In genomic region chr20:25372584-25373336, GRCh38 we compare ENCODE assay signal across 14 cellular contexts. TPM values are rescaled to one million over a fixed set of nuclear protein-coding genes. Genes with fewer than 3 reads are reported as not detected.
A peak's percentile ranks its signal among the peaks of the same experiment; 100 is the strongest.
DNase-seq lines count a peak whose midpoint lies in the region; ATAC-seq, FAIRE-seq and TF ChIP-seq lines count a peak whose summit lies in the region.
"Had no signal": no experiment of that assay in that cellular context is flagged by ENCODE, and none has a peak within 500 bp of the region (broad histone marks: within the 10 kb centered on the region; RNA-seq: fewer than 3 reads in every experiment).

No MANE protein-coding gene starts in this region.

- H2AFZ ChIP-seq in SK-N-SH (ENCODE audit: low read depth) = no peak overlapping the region

- peak in 1 of 2 experiments; percentile 19; a peak in 1 of 5 replicates for TF ChIP-seq EP300 in A549 (IDR thresholded peaks at IDR 0.05)
- TF ChIP-seq EP300 in SK-N-SH (IDR thresholded peaks at IDR 0.05; ENCODE audit: borderline replicate concordance in 1 of 2, low read depth in 1 of 2, low read length in 1 of 2) = peak in 1 of 2 experiments; percentile 35; a peak in 1 of 4 replicates

- no peak for TF ChIP-seq POLR2A in A549 (IDR thresholded peaks at IDR 0.05; ENCODE audit: low read length)

- H3K9me3 ChIP-seq in A549 (peaks cover 13% of the 10 kb centered on the region; the same call in 2 of the 3 replicates), SK-N-SH (no peaks in the 10 kb centered on the region; the same call in 1 of the 2 replicates)
- H3K9me3 ChIP-seq: Caco-2, esophagus muscularis mucosa, Peyer's patch had no signal

- TF ChIP-seq RAD21 in A549 (conservative IDR thresholded peaks at IDR 0.05 in 1 of 2, IDR thresholded peaks at IDR 0.05 in 1 of 2) = no peak
- no peak for TF ChIP-seq RAD21 in SK-N-SH (IDR thresholded peaks at IDR 0.05; ENCODE audit: low read length)

- DNase-seq in A549 (ENCODE audit: low read depth in 1 of 2, low spot score in 1 of 2) = peak in 1 of 2 experiments; percentile 40
- peak; percentile 29 for DNase-seq in GM03348 (ENCODE audit: low spot score)
- no peak for DNase-seq in SK-N-SH
- peak; percentile 98 for DNase-seq in fibroblast of peridontal ligament (ENCODE audit: extremely low read depth)
- DNase-seq in cerebellum (ENCODE audit: low spot score) = no peak
- DNase-seq: activated naive CD8-positive, alpha-beta T cell treated with anti-CD3 and anti-CD28 coated beads, Interleukin-2, amount 10 ng/mL, durations not matched to agents 7 days and 5 days; Caco-2; NCI-H1105; Peyer's patch had no signal

- ATAC-seq in A549 (peak; percentile 50 to 61; a peak in 4 of 6 replicates), HG02763 (IDR thresholded peaks at IDR 0.05; ENCODE audit: unreplicated experiment) (no peak), GM18519 (IDR thresholded peaks at IDR 0.05; ENCODE audit: low FRiP score, unreplicated experiment) (no peak), HG03439 (IDR thresholded peaks at IDR 0.05; ENCODE audit: unreplicated experiment) (no peak)

- no peaks in the 10 kb centered on the region for H3K27me3 ChIP-seq in SK-N-SH (ENCODE audit: insufficient read depth)
- H3K27me3 ChIP-seq: esophagus muscularis mucosa, Peyer's patch had no signal

- peaks cover 16% of the 10 kb centered on the region for H3F3A ChIP-seq in SK-N-SH (replicated peaks; ENCODE audit: insufficient read depth)

- no peak overlapping the region for H3K9ac ChIP-seq in SK-N-SH

- H3K4me2 ChIP-seq in A549 (no peak overlapping the region), SK-N-SH (no peak overlapping the region)

- no peaks in the 10 kb centered on the region for H4K20me1 ChIP-seq in SK-N-SH (ENCODE audit: insufficient read depth)

- FAIRE-seq in A549 (lab: Jason Lieb, UNC) = peak; percentile 65

- H3K4me3 ChIP-seq in A549 (no peak overlapping the region), SK-N-SH (ENCODE audit: low read depth in 2 of 2, low read length in 1 of 2) (no peak overlapping the region)
- H3K4me3 ChIP-seq: esophagus muscularis mucosa, lung, Peyer's patch had no signal

- H3K79me2 ChIP-seq in SK-N-SH (ENCODE audit: insufficient read depth) = peaks cover 62% of the 10 kb centered on the region

- CTCF ChIA-PET in A549 (lab: Yijun Ruan, JAX) (interaction anchor here (1.6 to 2.2 kb wide), 2 partner anchors 36 to 58 kb away, joined by 4 to 8 read pairs; no protein-coding TSS in a partner anchor), SK-N-SH (lab: Yijun Ruan, JAX) (interaction anchor here (1.1 to 1.3 kb wide), 2 partner anchors 12 to 84 kb away, joined by 3 read pairs; no protein-coding TSS in a partner anchor)

- H3K27ac ChIP-seq in A549 (no peak overlapping the region), SK-N-SH (ENCODE audit: low read depth in 2 of 2, low read length in 1 of 2) (peak overlapping the region in 1 of 2 experiments; percentile 49; a peak in 2 of 4 replicates)
- H3K27ac ChIP-seq: esophagus muscularis mucosa, Peyer's patch had no signal

- no peaks in the 10 kb centered on the region for H3K36me3 ChIP-seq in SK-N-SH (replicated peaks in 1 of 2; ENCODE audit: control insufficient read depth in 1 of 2, insufficient read depth in 2 of 2, low read length in 1 of 2)
- H3K36me3 ChIP-seq: esophagus muscularis mucosa, Peyer's patch had no signal

- POLR2A ChIA-PET in A549 (lab: Yijun Ruan, JAX) = interaction anchor here (1.2 kb wide), 1 partner anchor 18 kb away, joined by 5 read pairs; the partner anchor contains the start of gene ABHD12
- POLR2A ChIA-PET in SK-N-SH (lab: Yijun Ruan, JAX) = no interaction called here

- WGBS in A549 (ENCODE audit: missing lambda C conversion rate) = 88% methylated on average over 10 of the region's 10 CpGs
- 86% methylated on average over 10 of the region's 10 CpGs for WGBS in SK-N-SH (ENCODE audit: low lambda C conversion rate)

- H3K9me2 ChIP-seq in SK-N-SH = no peaks in the 10 kb centered on the region

- no peak for TF ChIP-seq CTCF in A549 (IDR thresholded peaks at IDR 0.05)
- TF ChIP-seq CTCF in SK-N-SH (IDR thresholded peaks at IDR 0.05) = no peak

- H3K4me1 ChIP-seq in A549 (no peaks in the 10 kb centered on the region), SK-N-SH (ENCODE audit: control insufficient read depth in 1 of 2, insufficient read depth in 2 of 2, low read depth in 1 of 2, low read length in 1 of 2) (no peaks in the 10 kb centered on the region; a peak in 1 of 4 replicates)
- H3K4me1 ChIP-seq: Peyer's patch had no signal

TF ChIP-seq in A549, 52 proteins besides CTCF, POLR2A, EP300 and RAD21 (continues in another document):
- no peak for TF ChIP-seq RARB (CRISPR knock-in tag; IDR thresholded peaks at IDR 0.05)
- TF ChIP-seq HOXA7 (CRISPR knock-in tag; IDR thresholded peaks at IDR 0.05) = no peak
- no peak for TF ChIP-seq FOXS1 (CRISPR knock-in tag; IDR thresholded peaks at IDR 0.05)
- no peak for TF ChIP-seq PBX3 (IDR thresholded peaks at IDR 0.05)
- no peak for TF ChIP-seq HES2 (IDR thresholded peaks at IDR 0.05)
- TF ChIP-seq BHLHE40 (IDR thresholded peaks at IDR 0.05; ENCODE audit: low read depth, low read length) = no peak
- TF ChIP-seq MAX (IDR thresholded peaks at IDR 0.05) = no peak
- TF ChIP-seq NFE2L2 (conservative IDR thresholded peaks at IDR 0.05; ENCODE audit: low read length) = no peak
- TF ChIP-seq CEBPB (IDR thresholded peaks at IDR 0.05) = peak in 1 of 2 experiments; percentile 22; a peak in 1 of 4 replicates
- no peak for TF ChIP-seq FOSL2 (IDR thresholded peaks at IDR 0.05)
- TF ChIP-seq FOSL2 (CRISPR knock-in tag; IDR thresholded peaks at IDR 0.05) = peak; percentile 47; the same call in 1 of the 2 replicates

TF ChIP-seq in SK-N-SH, 30 proteins besides CTCF, POLR2A, EP300 and RAD21:
- TF ChIP-seq REST (IDR thresholded peaks at IDR 0.05; ENCODE audit: low read depth, low read length) = no peak
- peak; percentile 31; the same call in 1 of the 2 replicates for TF ChIP-seq PBX3 (IDR thresholded peaks at IDR 0.05)
- TF ChIP-seq TEAD4 (IDR thresholded peaks at IDR 0.05; ENCODE audit: borderline replicate concordance, insufficient read depth) = 0 out of 2 replicates have a peak, but pooled peaks have one; percentile 12
- peak; percentile 51 for TF ChIP-seq TCF12 (IDR thresholded peaks at IDR 0.05)
- peak; percentile 75 for TF ChIP-seq FOSL2 (IDR thresholded peaks at IDR 0.05; ENCODE audit: borderline replicate concordance, low read depth)
- TF ChIP-seq JUND (IDR thresholded peaks at IDR 0.05) = peak; percentile 59; the same call in 1 of the 2 replicates

RNA-seq across cellular contexts. Expression of gene ABHD12, which starts 17.9 kb away (rescaled TPM):
- polyA plus RNA-seq in A549 (2011; rRNA removed) (54.3 and 59.1 TPM in 2 replicates), A549 (2017; fragmentation: RNase III; extraction: RNeasy Plus Mini Kit Qiagen cat#74134 plus additional on column Dnase treatment) (87.3 to 101 TPM (median 96.4 TPM) in 3 replicates), SK-N-SH (2012; rRNA removed) (32.2 and 33.5 TPM in 2 replicates)
- polyA plus RNA-seq in A549 (2012; cell fraction: cytosol; rRNA removed) = 55.8 and 64.5 TPM in 2 replicates
- polyA plus RNA-seq in A549 (2012; cell fraction: nucleus; rRNA removed) = 48.3 and 57.5 TPM in 2 replicates
- polyA minus RNA-seq in A549 (2011; rRNA and poly(A)+ RNA removed) = 63.7 and 69.5 TPM in 2 replicates
- polyA plus RNA-seq in SK-N-SH (2012; cell fraction: cytosol; rRNA removed) = 29.7 and 42.6 TPM in 2 replicates
- 34.5 and 35.2 TPM in 2 replicates for polyA plus RNA-seq in SK-N-SH (2012; cell fraction: nucleus; rRNA removed)
- total RNA-seq in cerebellum = 26.8 TPM

RNA-seq across cellular contexts. Expression of gene GINS1, which starts 34.7 kb away (rescaled TPM):
- polyA plus RNA-seq in A549 (2011; rRNA removed) = 33.5 and 46.4 TPM in 2 replicates
- 17.7 and 19.7 TPM in 2 replicates for polyA plus RNA-seq in A549 (2012; cell fraction: cytosol; rRNA removed)
- 7.6 and 19.9 TPM in 2 replicates for polyA plus RNA-seq in A549 (2012; cell fraction: nucleus; rRNA removed)
- polyA plus RNA-seq in A549 (2017; fragmentation: RNase III; extraction: RNeasy Plus Mini Kit Qiagen cat#74134 plus additional on column Dnase treatment) = 30.7 to 34.2 TPM (median 33.6 TPM) in 3 replicates
- polyA minus RNA-seq in A549 (2011; rRNA and poly(A)+ RNA removed) = 23.7 and 28.4 TPM in 2 replicates
- polyA plus RNA-seq in SK-N-SH (2012; rRNA removed) = 5.1 and 5.8 TPM in 2 replicates
- polyA plus RNA-seq in SK-N-SH (2012; cell fraction: cytosol; rRNA removed) = 6.3 and 6.8 TPM in 2 replicates
- polyA plus RNA-seq in SK-N-SH (2012; cell fraction: nucleus; rRNA removed) = 3.5 and 5.3 TPM in 2 replicates
- 12.1 TPM for total RNA-seq in cerebellum

Comparison
In these comparisons a context has a peak if more than half of its experiments do, and no peak if none do; other contexts are left out.
1. ATAC-seq: peak in A549 (2 of 2); none in HG02763 (single experiment), GM18519 (single experiment) and HG03439 (single experiment).
2. DNase-seq: peak in GM03348 (single experiment) and fibroblast of peridontal ligament (single experiment); none in SK-N-SH (single experiment) and cerebellum (single experiment).
3. Of the 12 proteins assayed by ChIP-seq in both A549 and SK-N-SH: peak only in A549: none; only in SK-N-SH: PBX3; in both: none; in neither: 9; mixed calls (peak in some experiments, not most) for 2.